1 cellular context compared by ENCODE assay signal in the genomic region with DNA sequence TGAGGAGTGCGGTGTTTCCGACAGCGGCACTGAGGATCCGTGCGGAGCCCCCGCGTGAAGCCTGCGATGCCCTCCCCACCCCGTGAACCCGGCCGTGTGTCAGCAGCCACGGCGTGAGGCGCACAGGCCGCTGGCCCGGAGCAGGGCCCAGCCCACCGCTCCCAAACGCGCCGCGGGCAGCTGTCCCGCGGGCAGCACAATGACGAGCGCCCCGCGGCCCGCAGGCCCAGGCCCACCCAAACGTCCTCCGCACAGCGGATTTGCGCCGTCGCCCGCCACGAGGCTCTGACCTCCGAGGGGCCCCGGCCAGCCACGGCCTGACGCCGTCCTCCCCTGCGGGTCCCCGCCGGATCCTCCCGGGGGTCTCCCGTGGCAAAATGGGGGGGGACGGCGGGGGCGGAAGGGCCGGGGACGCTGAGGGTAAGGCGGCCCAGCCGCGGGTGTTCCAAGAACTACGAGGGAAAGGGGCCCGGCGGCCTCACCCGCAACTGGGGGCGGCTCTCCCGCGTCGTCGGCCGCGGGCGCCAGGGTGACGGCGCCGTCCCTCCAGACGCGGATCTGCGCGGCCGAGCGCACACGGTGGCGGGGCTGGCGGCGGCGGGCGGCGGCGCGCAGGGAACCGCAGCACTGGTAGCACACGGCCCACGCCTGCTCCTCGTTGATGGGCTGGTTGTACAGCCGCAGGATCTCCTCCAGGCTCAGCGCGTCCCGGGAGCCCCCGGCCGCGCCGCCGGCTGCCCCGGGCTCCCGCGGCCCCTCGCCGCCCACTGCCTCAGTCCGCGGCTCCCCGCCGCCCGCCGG.
TF ChIP-seq lines count a peak whose summit lies in the region.

No MANE protein-coding gene starts in this region.

TF ChIP-seq in IMR-90, 13 proteins besides CTCF, POLR2A, EP300 and RAD21:
- TF ChIP-seq MXI1 (IDR thresholded peaks at IDR 0.05; ENCODE audit: borderline replicate concordance, low read depth, low read length) (peak; percentile 66; the same call in 1 of the 2 replicates), MAZ (IDR thresholded peaks at IDR 0.05; ENCODE audit: borderline replicate concordance, low read depth, low read length) (peak; percentile 25; the same call in 1 of the 2 replicates), RFX5 (IDR thresholded peaks at IDR 0.05; ENCODE audit: low read depth, low read length) (no peak), CHD1 (IDR thresholded peaks at IDR 0.05; ENCODE audit: low read depth, low read length) (no peak), SMC3 (IDR thresholded peaks at IDR 0.05; ENCODE audit: low read depth, low read length) (no peak)
